In the genomic region with DNA sequence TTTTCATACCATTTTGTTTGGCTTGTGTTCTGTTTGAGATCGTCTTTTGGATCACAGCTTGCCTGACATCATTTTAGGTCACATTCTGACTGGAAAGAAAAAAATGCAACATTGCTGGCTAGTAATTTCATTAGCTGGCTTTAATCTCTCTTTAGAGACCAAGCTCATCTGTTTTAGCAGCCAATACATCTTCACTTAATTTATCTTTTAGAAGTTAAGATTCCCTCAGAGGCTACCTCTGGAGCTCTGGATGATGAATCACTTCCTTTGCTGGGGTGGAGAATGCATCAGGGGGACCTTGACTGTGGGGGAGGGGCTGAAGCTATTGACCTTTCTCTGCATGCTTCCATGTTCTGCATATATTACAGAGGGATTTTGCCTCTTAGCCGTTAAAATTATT, we compare ENCODE assay signal across 15 cellular contexts.
A peak's percentile ranks its signal among the peaks of the same experiment; 100 is the strongest.
DNase-seq lines count a peak whose midpoint lies in the region; ATAC-seq and FAIRE-seq lines count a peak whose summit lies in the region.
"Had no signal": no experiment of that assay in that cellular context is flagged by ENCODE, and none has a peak within 500 bp of the region (broad histone marks: within the 10 kb centered on the region; RNA-seq: fewer than 3 reads in every experiment).

No MANE protein-coding gene starts in this region.

- H3K4me3 ChIP-seq in adipocyte (ENCODE audit: low read length) (no peak overlapping the region), SJCRH30 (no peak overlapping the region)
- H3K4me3 ChIP-seq: esophagus muscularis mucosa, uterus had no signal

- H3K27me3 ChIP-seq in adipocyte (replicated peaks; ENCODE audit: control insufficient read depth, insufficient read depth, low read length): no peaks in the 10 kb centered on the region
- no peaks in the 10 kb centered on the region for H3K27me3 ChIP-seq in SJCRH30
- H3K27me3 ChIP-seq: esophagus muscularis mucosa, uterus had no signal

- no peak for FAIRE-seq in urothelium cell line (lab: Jason Lieb, UNC)

- no peak overlapping the region for H3K27ac ChIP-seq in SJCRH30
- H3K27ac ChIP-seq: uterus, VCaP had no signal

- H3K9ac ChIP-seq in adipocyte (ENCODE audit: low read length): peak overlapping the region; percentile 58

- peak overlapping the region in 1 of 2 donors; percentile 46 for H3K4me3 Mint-ChIP-seq in stimulated activated naive CD8-positive, alpha-beta T cell treated with anti-CD3 and anti-CD28 coated beads, Interleukin-15, amount 100 ng/mL, for 72 hours

- H3K4me1 ChIP-seq in adipocyte (ENCODE audit: control insufficient read depth, insufficient read depth, low read length): peaks cover 40% of the 10 kb centered on the region
- no peaks in the 10 kb centered on the region for H3K4me1 ChIP-seq in SJCRH30
- H3K4me1 ChIP-seq: uterus had no signal

- H3K27me3 Mint-ChIP-seq in stimulated activated naive CD8-positive, alpha-beta T cell treated with anti-CD3 and anti-CD28 coated beads, Interleukin-15, amount 100 ng/mL, for 72 hours: no peaks in the 10 kb centered on the region

- H3K9me3 ChIP-seq in adipocyte (ENCODE audit: control insufficient read depth, low read length) (no peaks in the 10 kb centered on the region), SJCRH30 (replicated peaks) (no peaks in the 10 kb centered on the region)
- H3K9me3 ChIP-seq: esophagus muscularis mucosa, uterus had no signal

- peak; percentile 40 for ATAC-seq in stimulated activated naive CD8-positive, alpha-beta T cell treated with anti-CD3 and anti-CD28 coated beads, Interleukin-15, Interleukin-2, amounts not matched to agents 100 U/mL and 50 U/mL, for 24 hours
- no peak for ATAC-seq in stimulated activated naive CD8-positive, alpha-beta T cell treated with anti-CD3 and anti-CD28 coated beads, Interleukin-15, amount 100 ng/mL, for 72 hours
- ATAC-seq in HG03378 (IDR thresholded peaks at IDR 0.05; ENCODE audit: unreplicated experiment): no peak

- H3K4me1 Mint-ChIP-seq in stimulated activated naive CD8-positive, alpha-beta T cell treated with anti-CD3 and anti-CD28 coated beads, Interleukin-15, amount 100 ng/mL, for 72 hours: peaks cover 67% of the 10 kb centered on the region

- H3K36me3 ChIP-seq in adipocyte (ENCODE audit: control insufficient read depth, insufficient read depth, low read length, severe bottlenecking) (peaks cover 65% of the 10 kb centered on the region), SJCRH30 (peaks cover 9% of the 10 kb centered on the region; the same call in 1 of the 2 replicates)
- H3K36me3 ChIP-seq: uterus had no signal

- DNase-seq in stimulated activated naive CD8-positive, alpha-beta T cell treated with anti-CD3 and anti-CD28 coated beads, Interleukin-15, Interleukin-2, amounts not matched to agents 100 U/mL and 50 U/mL, for 24 hours: no peak
- no peak for DNase-seq in stimulated activated naive CD8-positive, alpha-beta T cell treated with anti-CD3 and anti-CD28 coated beads, Interleukin-15, amount 100 ng/mL, for 72 hours
- DNase-seq in adipocyte (ENCODE audit: low read depth): peak; percentile 28
- peak; percentile 63 for DNase-seq in glomerular visceral epithelial cell (ENCODE audit: extremely low spot score)
- peak; percentile 60 for DNase-seq in urothelium cell line (ENCODE audit: low spot score)
- no peak for DNase-seq in SJCRH30
- no peak for DNase-seq in Kasumi-1 (lab: John Stamatoyannopoulos, UW)
- DNase-seq: DMS79 treated with DMSO at 0.1 percent for 48 hours; NCI-H2227 treated with DMSO at 0.1 percent for 48 hours; stimulated activated CD4-positive, alpha-beta T cell treated with anti-CD3 and anti-CD28 coated beads, Interleukin-15, amount 100 ng/mL, for 24 hours; stimulated activated CD8-positive, alpha-beta memory T cell treated with anti-CD3 and anti-CD28 coated beads, Interleukin-4, amount 100 ng/mL, for 48 hours; uterus had no signal

- no peak overlapping the region for H3K27ac Mint-ChIP-seq in stimulated activated naive CD8-positive, alpha-beta T cell treated with anti-CD3 and anti-CD28 coated beads, Interleukin-15, amount 100 ng/mL, for 72 hours

- H3K9me3 Mint-ChIP-seq in stimulated activated naive CD8-positive, alpha-beta T cell treated with anti-CD3 and anti-CD28 coated beads, Interleukin-15, amount 100 ng/mL, for 72 hours: peaks cover 9 to 12% of the 10 kb centered on the region in 2 donors

Comparison
In these comparisons a context has a peak if more than half of its experiments do, and no peak if none do; other contexts are left out.
1. DNase-seq: peak in adipocyte (single experiment), glomerular visceral epithelial cell (single experiment) and urothelium cell line (single experiment); none in stimulated activated naive CD8-positive, alpha-beta T cell treated with anti-CD3 and anti-CD28 coated beads, Interleukin-15, Interleukin-2, amounts not matched to agents 100 U/mL and 50 U/mL, for 24 hours (single experiment), stimulated activated naive CD8-positive, alpha-beta T cell treated with anti-CD3 and anti-CD28 coated beads, Interleukin-15, amount 100 ng/mL, for 72 hours (0 of 2), SJCRH30 (0 of 2) and Kasumi-1 (0 of 2).